In the genomic region with DNA sequence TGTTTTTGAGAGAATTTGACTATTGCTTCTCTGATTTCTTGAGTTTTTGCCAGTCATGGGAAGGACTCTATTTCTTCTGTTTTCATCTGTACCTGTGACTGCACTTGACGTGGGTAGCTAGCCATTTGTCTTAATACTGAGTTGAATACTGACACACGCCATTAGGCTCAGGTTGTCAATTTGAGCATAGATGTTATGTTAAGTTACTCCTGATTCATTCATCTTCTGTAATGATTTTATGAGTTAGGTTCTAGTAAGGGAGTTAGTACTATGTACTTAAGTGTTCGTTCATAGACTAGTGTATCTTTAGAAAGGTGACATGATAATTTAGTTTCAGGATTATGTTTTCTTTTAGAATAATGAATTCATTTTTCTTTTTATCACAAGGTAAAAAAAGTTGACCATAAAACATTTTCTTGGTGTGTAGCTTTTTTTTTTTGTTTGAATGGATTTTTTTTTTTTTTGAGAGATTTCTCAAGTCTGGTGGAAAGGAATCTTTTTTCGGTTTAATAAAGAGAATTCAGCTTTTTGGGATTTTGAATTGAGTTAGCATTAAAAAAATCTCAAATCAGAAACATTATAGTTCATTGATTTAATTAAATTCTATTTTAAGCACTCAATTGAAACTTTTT, we compare ENCODE assay signal across 8 cellular contexts. TPM values are rescaled to one million over a fixed set of nuclear protein-coding genes. Genes with fewer than 3 reads are reported as not detected.
DNase-seq lines count a peak whose midpoint lies in the region; ATAC-seq and TF ChIP-seq lines count a peak whose summit lies in the region.

No MANE protein-coding gene starts in this region.

- no peak for TF ChIP-seq POLR2A in transverse colon (IDR thresholded peaks at IDR 0.05)

- H3K27me3 ChIP-seq in kidney epithelial cell (ENCODE audit: control insufficient read depth, insufficient read depth, low read length) (no peaks in the 10 kb centered on the region), transverse colon (no peaks in the 10 kb centered on the region), aorta (ENCODE audit: control insufficient read depth in 1 of 2, insufficient read depth in 2 of 2, low read length in 1 of 2) (no peaks in the 10 kb centered on the region)

- TF ChIP-seq CTCF in kidney epithelial cell (IDR thresholded peaks at IDR 0.05; ENCODE audit: insufficient read depth, low read length, poor library complexity, severe bottlenecking) (no peak), transverse colon (IDR thresholded peaks at IDR 0.05) (no peak)

- H3K9me3 Mint-ChIP-seq in activated naive CD4-positive, alpha-beta T cell treated with anti-CD3 and anti-CD28 coated beads, Interleukin-2, amount 10 ng/mL, durations not matched to agents 7 days and 5 days: no peaks in the 10 kb centered on the region
- no peaks in the 10 kb centered on the region for H3K9me3 Mint-ChIP-seq in activated T-helper 17 cell treated with anti-CD3 and anti-CD28 coated beads, Interleukin-2, amount 50 U/mL, for 72 hours

- 35 to 42% methylated on average over 4 of the region's 4 CpGs for WGBS in transverse colon (ENCODE audit: low coverage in 1 of 2), 2 donors
- WGBS in aorta, 2 donors: 79% methylated on average over 4 of the region's 4 CpGs

- H3K4me1 Mint-ChIP-seq in activated naive CD4-positive, alpha-beta T cell treated with anti-CD3 and anti-CD28 coated beads, Interleukin-2, amount 10 ng/mL, durations not matched to agents 7 days and 5 days: peaks cover 65% of the 10 kb centered on the region
- peaks cover 31% of the 10 kb centered on the region for H3K4me1 Mint-ChIP-seq in activated T-helper 17 cell treated with anti-CD3 and anti-CD28 coated beads, Interleukin-2, amount 50 U/mL, for 72 hours

- H3K27me3 Mint-ChIP-seq in activated naive CD4-positive, alpha-beta T cell treated with anti-CD3 and anti-CD28 coated beads, Interleukin-2, amount 10 ng/mL, durations not matched to agents 7 days and 5 days: peaks cover 58% of the 10 kb centered on the region
- peaks cover 13% of the 10 kb centered on the region for H3K27me3 Mint-ChIP-seq in activated T-helper 17 cell treated with anti-CD3 and anti-CD28 coated beads, Interleukin-2, amount 50 U/mL, for 72 hours

- DNase-seq in activated naive CD4-positive, alpha-beta T cell treated with anti-CD3 and anti-CD28 coated beads, Interleukin-2, amount 10 ng/mL, durations not matched to agents 7 days and 5 days: no peak
- no peak for DNase-seq in activated naive CD4-positive, alpha-beta T cell treated with Interleukin-2 at 50 U/mL for 16 hours
- DNase-seq in kidney epithelial cell (ENCODE audit: low read depth): no peak
- DNase-seq in transverse colon: no peak
- DNase-seq in aorta: no peak
- no peak for DNase-seq in HK-2 (ENCODE audit: unreplicated experiment)

- in situ Hi-C loops in transverse colon (cut with MboI; ENCODE audit: low pct_ligation_motif_present in 1 of 4, low pct_unique_long_range_greater_than_20kb in 1 of 4, low sequenced_read_pairs in 3 of 4): no loop called here

- H3K27ac Mint-ChIP-seq in activated naive CD4-positive, alpha-beta T cell treated with anti-CD3 and anti-CD28 coated beads, Interleukin-2, amount 10 ng/mL, durations not matched to agents 7 days and 5 days: no peak overlapping the region
- peak overlapping the region; percentile 61 for H3K27ac Mint-ChIP-seq in activated T-helper 17 cell treated with anti-CD3 and anti-CD28 coated beads, Interleukin-2, amount 50 U/mL, for 72 hours

- H3K36me3 ChIP-seq in kidney epithelial cell (ENCODE audit: control insufficient read depth, insufficient read depth, low read length) (no peaks in the 10 kb centered on the region), transverse colon (no peaks in the 10 kb centered on the region), aorta (ENCODE audit: control insufficient read depth in 1 of 2, insufficient read depth in 2 of 2, low read length in 1 of 2) (no peaks in the 10 kb centered on the region)

- peak; percentile 9 for ATAC-seq in activated T-helper 17 cell treated with anti-CD3 and anti-CD28 coated beads, Interleukin-2, amount 50 U/mL, for 72 hours (replicated peaks)
- ATAC-seq in HG03175 (IDR thresholded peaks at IDR 0.05; ENCODE audit: unreplicated experiment) (no peak), aorta (ENCODE audit: low FRiP score) (no peak)

- peak overlapping the region; percentile 73 for H3K4me3 Mint-ChIP-seq in activated naive CD4-positive, alpha-beta T cell treated with anti-CD3 and anti-CD28 coated beads, Interleukin-2, amount 10 ng/mL, durations not matched to agents 7 days and 5 days
- peak overlapping the region; percentile 90 for H3K4me3 Mint-ChIP-seq in activated T-helper 17 cell treated with anti-CD3 and anti-CD28 coated beads, Interleukin-2, amount 50 U/mL, for 72 hours

- H3K4me1 ChIP-seq in transverse colon (peaks cover 11 to 53% (median 23%) of the 10 kb centered on the region in 4 donors), aorta (ENCODE audit: control insufficient read depth in 1 of 2, insufficient read depth in 2 of 2, low read length in 2 of 2) (no peaks in the 10 kb centered on the region)

- peak overlapping the region; percentile 81 for H3K4me3 ChIP-seq in kidney epithelial cell (ENCODE audit: low read depth, low read length)
- peak overlapping the region; percentile 46 to 70 (median 62) for H3K4me3 ChIP-seq in transverse colon
- H3K4me3 ChIP-seq in aorta (ENCODE audit: low read length in 2 of 2): peak overlapping the region in 1 of 2 donors; percentile 98

- CTCF ChIA-PET in activated naive CD4-positive, alpha-beta T cell treated with anti-CD3 and anti-CD28 coated beads, Interleukin-2, amount 10 ng/mL, durations not matched to agents 7 days and 5 days (lab: Charles Lee): no interaction called here

- TF ChIP-seq EP300 in transverse colon (IDR thresholded peaks at IDR 0.05; ENCODE audit: low read depth): no peak

- H3K27ac ChIP-seq in transverse colon (peak overlapping the region; percentile 84 to 90 (median 86)), aorta (ENCODE audit: low read depth in 1 of 2, low read length in 2 of 2) (no peak overlapping the region)

- no peaks in the 10 kb centered on the region for H3K9me3 ChIP-seq in transverse colon
- H3K9me3 ChIP-seq in aorta (ENCODE audit: control insufficient read depth, low read length): no peaks in the 10 kb centered on the region

- peaks cover 4% of the 10 kb centered on the region for H3K36me3 Mint-ChIP-seq in activated naive CD4-positive, alpha-beta T cell treated with anti-CD3 and anti-CD28 coated beads, Interleukin-2, amount 10 ng/mL, durations not matched to agents 7 days and 5 days
- peaks cover 25% of the 10 kb centered on the region for H3K36me3 Mint-ChIP-seq in activated T-helper 17 cell treated with anti-CD3 and anti-CD28 coated beads, Interleukin-2, amount 50 U/mL, for 72 hours (ENCODE audit: low read depth)

- intact Hi-C loops in transverse colon (cut with DNase I; ENCODE audit: low total_unique reads) (no loop called here), aorta (cut with DNase I) (no loop called here)

RNA-seq across cellular contexts. Expression of gene AFDN, which starts 1.7 kb away (rescaled TPM):
- 100 to 1,000 TPM in 1 of 2 donors, 10 to 100 TPM in 1; 56.3 to 107 TPM for total RNA-seq in activated T-helper 17 cell treated with anti-CD3 and anti-CD28 coated beads, Interleukin-2, amount 50 U/mL, for 72 hours
- 112 and 119 TPM in 2 replicates for total RNA-seq in kidney epithelial cell
- total RNA-seq in transverse colon: 100 to 1,000 TPM; 148 to 371 (median 204) TPM
- 10 to 100 TPM; 75.6 to 99.2 TPM for total RNA-seq in aorta
- 10 to 100 TPM; 15.5 to 19.4 TPM for polyA plus RNA-seq in aorta

Comparison
In these comparisons a context has a peak if more than half of its experiments do, and no peak if none do; other contexts are left out.
1. H3K27ac ChIP-seq: peak in transverse colon (4 of 4); none in aorta (0 of 2).